In genomic region chr3:172905480-172905850, GRCh38 we compare ENCODE assay signal across 17 cellular contexts.
DNase-seq lines count a peak whose midpoint lies in the region; ATAC-seq, FAIRE-seq and TF ChIP-seq lines count a peak whose summit lies in the region.
"Had no signal": no experiment of that assay in that cellular context is flagged by ENCODE, and none has a peak within 500 bp of the region (broad histone marks: within the 10 kb centered on the region; RNA-seq: fewer than 3 reads in every experiment).

No MANE protein-coding gene starts in this region.

- H3K27me3 ChIP-seq in endothelial cell of umbilical vein (ENCODE audit: control insufficient read depth in 2 of 2, insufficient read depth in 2 of 2, low read length in 2 of 2): no peaks in the 10 kb centered on the region
- no peaks in the 10 kb centered on the region for H3K27me3 ChIP-seq in neural progenitor cell
- H3K27me3 ChIP-seq: BLaER1 had no signal

- no peak overlapping the region for H3K27ac ChIP-seq in endothelial cell of umbilical vein (ENCODE audit: insufficient read depth, low read depth, low read length)
- H3K27ac ChIP-seq in neural progenitor cell: no peak overlapping the region
- H3K27ac ChIP-seq: A549, BLaER1, HL-60 had no signal

- peaks cover 18% of the 10 kb centered on the region for H3K4me1 ChIP-seq in endothelial cell of umbilical vein (ENCODE audit: control insufficient read depth, extremely low read depth, insufficient read depth, low read length)
- H3K4me1 ChIP-seq in neural progenitor cell: peaks cover 4% of the 10 kb centered on the region
- H3K4me1 ChIP-seq: A549, BLaER1, Caco-2 had no signal

- no TSS peak for BruUV-seq in endothelial cell of umbilical vein (replicated peaks; lab: Mats Ljungman, UMichigan)

- CTCF ChIA-PET in endothelial cell of umbilical vein (lab: Charles Lee): interaction anchor here (1.3 kb wide), 1 partner anchor 12 kb away, joined by 3 read pairs; no protein-coding TSS in a partner anchor

- H3K4me3 ChIP-seq in cardiac fibroblast (replicated peaks in 1 of 2; ENCODE audit: low read depth in 2 of 2, low read length in 2 of 2) (no peak overlapping the region), endothelial cell of umbilical vein (replicated peaks in 1 of 3; ENCODE audit: insufficient read depth in 1 of 3, low read depth in 1 of 3, low read length in 3 of 3) (no peak overlapping the region), neural progenitor cell (no peak overlapping the region)
- H3K4me3 ChIP-seq: A549, BLaER1 had no signal

- H3K27ac Mint-ChIP-seq in neural progenitor cell: no peak overlapping the region
- no peak overlapping the region for H3K27ac Mint-ChIP-seq in glutamatergic neuron (ENCODE audit: unreplicated experiment)
- H3K27ac Mint-ChIP-seq: CD8-positive, alpha-beta memory T cell; HFFc6 had no signal

- TF ChIP-seq CTCF in cardiac fibroblast (IDR thresholded peaks at IDR 0.05; ENCODE audit: low read depth, low read length): no peak
- no peak for TF ChIP-seq CTCF in endothelial cell of umbilical vein (IDR thresholded peaks at IDR 0.05; ENCODE audit: extremely low read depth in 1 of 2, insufficient read depth in 1 of 2, low read depth in 1 of 2, low read length in 2 of 2)
- no peak for TF ChIP-seq CTCF in neural progenitor cell (IDR thresholded peaks at IDR 0.05)
- no peak for TF ChIP-seq CTCF in glutamatergic neuron (IDR thresholded peaks at IDR 0.05; ENCODE audit: partially characterized antibody, unreplicated experiment)

- H3K36me3 ChIP-seq in endothelial cell of umbilical vein (ENCODE audit: control insufficient read depth in 2 of 2, extremely low read depth in 1 of 2, insufficient read depth in 2 of 2, low read length in 2 of 2): no peaks in the 10 kb centered on the region
- H3K36me3 ChIP-seq in neural progenitor cell: no peaks in the 10 kb centered on the region
- H3K36me3 ChIP-seq: BLaER1 had no signal

- no peak overlapping the region for H3K9ac ChIP-seq in endothelial cell of umbilical vein (replicated peaks; ENCODE audit: extremely low read depth, insufficient read depth, low read length)
- H3K9ac ChIP-seq in neural progenitor cell: no peak overlapping the region
- H3K9ac ChIP-seq: BLaER1 had no signal

- ATAC-seq in HG02588 (IDR thresholded peaks at IDR 0.05; ENCODE audit: unreplicated experiment): no peak
- ATAC-seq: A549 had no signal

- no peaks in the 10 kb centered on the region for H3K9me1 ChIP-seq in endothelial cell of umbilical vein (replicated peaks; ENCODE audit: control insufficient read depth, extremely low read depth, insufficient read depth, low read length)

- H3K9me3 Mint-ChIP-seq in neural progenitor cell (no peaks in the 10 kb centered on the region), glutamatergic neuron (ENCODE audit: unreplicated experiment) (no peaks in the 10 kb centered on the region)
- H3K9me3 Mint-ChIP-seq: HFFc6 had no signal

- H4K20me1 ChIP-seq in endothelial cell of umbilical vein (replicated peaks; ENCODE audit: control insufficient read depth, extremely low read depth, insufficient read depth, low read length) (no peaks in the 10 kb centered on the region), neural progenitor cell (ENCODE audit: low read depth) (no peaks in the 10 kb centered on the region)
- H4K20me1 ChIP-seq: BLaER1 had no signal

- H3K79me2 ChIP-seq in endothelial cell of umbilical vein (ENCODE audit: control insufficient read depth, insufficient read depth, low read length) (no peaks in the 10 kb centered on the region), neural progenitor cell (ENCODE audit: low read depth) (no peaks in the 10 kb centered on the region)

- H3K9me3 ChIP-seq in endothelial cell of umbilical vein (replicated peaks; ENCODE audit: control insufficient read depth, insufficient read depth, low read length) (no peaks in the 10 kb centered on the region), neural progenitor cell (ENCODE audit: low read depth) (no peaks in the 10 kb centered on the region)
- H3K9me3 ChIP-seq: A549, BLaER1, Caco-2 had no signal

- H2AFZ ChIP-seq in endothelial cell of umbilical vein (ENCODE audit: low read depth, low read length): peak overlapping the region; percentile 20
- H2AFZ ChIP-seq in neural progenitor cell (replicated peaks): peak overlapping the region; percentile 89

- H3K4me2 ChIP-seq in endothelial cell of umbilical vein (ENCODE audit: insufficient read depth, low read length): peak overlapping the region; percentile 39
- no peak overlapping the region for H3K4me2 ChIP-seq in neural progenitor cell
- H3K4me2 ChIP-seq: A549, BLaER1 had no signal

- dilution Hi-C loops in endothelial cell of umbilical vein (cut with MboI; ENCODE audit: extremely low pct_ligation_motif_present, low sequenced_read_pairs): no loop called here

- TF ChIP-seq POLR2A in endothelial cell of umbilical vein (IDR thresholded peaks at IDR 0.05; ENCODE audit: low read depth, low read length): no peak

- peak; percentile 28 for FAIRE-seq in endothelial cell of umbilical vein (lab: Jason Lieb, UNC)
- FAIRE-seq: A549 had no signal

- DNase-seq in LHCN-M2 (ENCODE audit: low read depth) (peak; percentile 27), cardiac fibroblast (ENCODE audit: low read depth in 2 of 2) (peak; percentile 40 to 46), endothelial cell of umbilical vein (ENCODE audit: low read depth, low spot score) (peak; percentile 7), neural progenitor cell (ENCODE audit: low spot score) (no peak), glutamatergic neuron (no peak), H4 (ENCODE audit: low spot score) (no peak)
- DNase-seq in activated CD4-positive, alpha-beta T cell treated with anti-CD3 and anti-CD28 coated beads for 1 hour: no peak
- DNase-seq: AML-193; Caco-2; CD8-positive, alpha-beta memory T cell; DND-41; GOT3; HFFc6 had no signal

- H3F3A ChIP-seq in neural progenitor cell (ENCODE audit: low read depth): no peaks in the 10 kb centered on the region

- POLR2A ChIA-PET in endothelial cell of umbilical vein (lab: Charles Lee): no interaction called here

- peaks cover 2% of the 10 kb centered on the region for H3K4me1 Mint-ChIP-seq in neural progenitor cell
- H3K4me1 Mint-ChIP-seq in glutamatergic neuron (ENCODE audit: low read depth, unreplicated experiment): peaks cover 8% of the 10 kb centered on the region
- H3K4me1 Mint-ChIP-seq: CD8-positive, alpha-beta memory T cell had no signal

- intact Hi-C loops in endothelial cell of umbilical vein (cut with micrococcal nuclease): no loop called here

- H3K4me3 Mint-ChIP-seq in neural progenitor cell: no peak overlapping the region
- H3K4me3 Mint-ChIP-seq in glutamatergic neuron (ENCODE audit: unreplicated experiment): no peak overlapping the region
- H3K4me3 Mint-ChIP-seq: CD8-positive, alpha-beta memory T cell; HFFc6 had no signal

- peaks cover 2% of the 10 kb centered on the region for H3K27me3 Mint-ChIP-seq in neural progenitor cell (ENCODE audit: insufficient read depth, low read depth)
- no peaks in the 10 kb centered on the region for H3K27me3 Mint-ChIP-seq in glutamatergic neuron (ENCODE audit: unreplicated experiment)

- no peaks in the 10 kb centered on the region for H3K36me3 Mint-ChIP-seq in neural progenitor cell
- no peaks in the 10 kb centered on the region for H3K36me3 Mint-ChIP-seq in glutamatergic neuron (ENCODE audit: unreplicated experiment)
- H3K36me3 Mint-ChIP-seq: CD8-positive, alpha-beta memory T cell had no signal

TF ChIP-seq in endothelial cell of umbilical vein, 7 proteins besides CTCF, POLR2A, EP300 and RAD21:
- TF ChIP-seq MYC (IDR thresholded peaks at IDR 0.05; ENCODE audit: low read depth, low read length) (no peak), MAX (IDR thresholded peaks at IDR 0.05; ENCODE audit: insufficient read depth, insufficient read length) (no peak), FOS (IDR thresholded peaks at IDR 0.05; ENCODE audit: borderline replicate concordance, insufficient read depth, low read length) (peak; percentile 38), POLR2AphosphoS5 (IDR thresholded peaks at IDR 0.05; ENCODE audit: insufficient read depth, low read depth, low read length) (no peak), EZH2 (IDR thresholded peaks at IDR 0.05; ENCODE audit: borderline replicate concordance, low read depth, low read length, severe bottlenecking) (no peak), GATA2 (IDR thresholded peaks at IDR 0.05; ENCODE audit: insufficient read depth, insufficient read length, low read depth, low read length) (no peak)

Comparison
In these comparisons a context has a peak if more than half of its experiments do, and no peak if none do; other contexts are left out.
1. DNase-seq: peak in LHCN-M2 (single experiment), cardiac fibroblast (2 of 2) and endothelial cell of umbilical vein (single experiment); none in neural progenitor cell (single experiment), glutamatergic neuron (single experiment), H4 (single experiment) and activated CD4-positive, alpha-beta T cell treated with anti-CD3 and anti-CD28 coated beads for 1 hour (single experiment).